18 cellular contexts compared by ENCODE assay signal in genomic region chr18:43442571-43442970, GRCh38.
"Had no signal": no experiment of that assay in that cellular context is flagged by ENCODE, and none has a peak within 500 bp of the region (broad histone marks: within the 10 kb centered on the region; RNA-seq: fewer than 3 reads in every experiment).

No MANE protein-coding gene starts in this region.

- H3K27me3 Mint-ChIP-seq: activated CD8-positive, alpha-beta memory T cell treated with anti-CD3 and anti-CD28 coated beads, Interleukin-2, amount 10 ng/mL, durations not matched to agents 7 days and 5 days; activated naive CD4-positive, alpha-beta T cell treated with anti-CD3 and anti-CD28 coated beads, Interleukin-2, amount 10 ng/mL, durations not matched to agents 7 days and 5 days; T-helper 17 cell had no signal

- H3K27me3 ChIP-seq: colonic mucosa, foreskin keratinocyte, stomach, testis, upper lobe of left lung had no signal

- H3K4me1 Mint-ChIP-seq: activated CD8-positive, alpha-beta memory T cell treated with anti-CD3 and anti-CD28 coated beads, Interleukin-2, amount 10 ng/mL, durations not matched to agents 7 days and 5 days; activated naive CD4-positive, alpha-beta T cell treated with anti-CD3 and anti-CD28 coated beads, Interleukin-2, amount 10 ng/mL, durations not matched to agents 7 days and 5 days; immature natural killer cell; mesothelial cell of epicardium; T-helper 17 cell had no signal

- DNase-seq: activated CD4-positive, alpha-beta T cell treated with anti-CD3 and anti-CD28 coated beads, Interleukin-2, amount 50 U/mL, for 48 hours; activated CD8-positive, alpha-beta memory T cell treated with anti-CD3 and anti-CD28 coated beads, Interleukin-2, amount 10 ng/mL, durations not matched to agents 7 days and 5 days; activated naive CD4-positive, alpha-beta T cell treated with anti-CD3 and anti-CD28 coated beads, Interleukin-2, amount 10 ng/mL, durations not matched to agents 7 days and 5 days; activated T-cell treated with anti-CD3 and anti-CD28 coated beads, Interleukin-2, amount 50 U/mL, for 1 hour; colonic mucosa; immature natural killer cell; lower lobe of right lung; stimulated activated CD4-positive, alpha-beta T cell treated with anti-CD3 and anti-CD28 coated beads, Interleukin-12 subunit alpha, Interleukin-12 subunit beta, amount 100 ng/mL, for 4 hours; stimulated activated CD4-positive, alpha-beta T cell treated with anti-CD3 and anti-CD28 coated beads, Interleukin-2, amount 100 ng/mL, for 24 hours; stomach; T-helper 17 cell; testis; upper lobe of left lung; WERI-Rb-1 had no signal

- H3K4me3 Mint-ChIP-seq: activated CD8-positive, alpha-beta memory T cell treated with anti-CD3 and anti-CD28 coated beads, Interleukin-2, amount 10 ng/mL, durations not matched to agents 7 days and 5 days; activated naive CD4-positive, alpha-beta T cell treated with anti-CD3 and anti-CD28 coated beads, Interleukin-2, amount 10 ng/mL, durations not matched to agents 7 days and 5 days; immature natural killer cell; mesothelial cell of epicardium; T-helper 17 cell had no signal

- H3K27ac ChIP-seq: colonic mucosa, foreskin keratinocyte, lower lobe of right lung, parathyroid adenoma, stomach, testis, upper lobe of left lung, WERI-Rb-1 had no signal

- H3K9me3 ChIP-seq: colonic mucosa, testis had no signal

- H3K27ac Mint-ChIP-seq: activated CD8-positive, alpha-beta memory T cell treated with anti-CD3 and anti-CD28 coated beads, Interleukin-2, amount 10 ng/mL, durations not matched to agents 7 days and 5 days; activated naive CD4-positive, alpha-beta T cell treated with anti-CD3 and anti-CD28 coated beads, Interleukin-2, amount 10 ng/mL, durations not matched to agents 7 days and 5 days; activated T-helper 2 cell treated with anti-CD3 and anti-CD28 coated beads, Interferon-gamma antibody, Interleukin-2, Interleukin-4, amounts not matched to agents 10 μg/mL and 5 μg/mL and 100 μg/mL, durations not matched to agents 14 hours and 24 hours and 36 hours; immature natural killer cell; mesothelial cell of epicardium; T-helper 17 cell had no signal

- H3K4me1 ChIP-seq: colonic mucosa, foreskin keratinocyte, lower lobe of right lung, parathyroid adenoma, stomach, testis, upper lobe of left lung had no signal

- H3K36me3 Mint-ChIP-seq: activated CD8-positive, alpha-beta memory T cell treated with anti-CD3 and anti-CD28 coated beads, Interleukin-2, amount 10 ng/mL, durations not matched to agents 7 days and 5 days; activated naive CD4-positive, alpha-beta T cell treated with anti-CD3 and anti-CD28 coated beads, Interleukin-2, amount 10 ng/mL, durations not matched to agents 7 days and 5 days had no signal

- H3K4me3 ChIP-seq: colonic mucosa, lower lobe of right lung, stomach, testis, upper lobe of left lung had no signal

- H3K36me3 ChIP-seq: colonic mucosa, lower lobe of right lung, stomach, upper lobe of left lung, WERI-Rb-1 had no signal
